In the genomic region with DNA sequence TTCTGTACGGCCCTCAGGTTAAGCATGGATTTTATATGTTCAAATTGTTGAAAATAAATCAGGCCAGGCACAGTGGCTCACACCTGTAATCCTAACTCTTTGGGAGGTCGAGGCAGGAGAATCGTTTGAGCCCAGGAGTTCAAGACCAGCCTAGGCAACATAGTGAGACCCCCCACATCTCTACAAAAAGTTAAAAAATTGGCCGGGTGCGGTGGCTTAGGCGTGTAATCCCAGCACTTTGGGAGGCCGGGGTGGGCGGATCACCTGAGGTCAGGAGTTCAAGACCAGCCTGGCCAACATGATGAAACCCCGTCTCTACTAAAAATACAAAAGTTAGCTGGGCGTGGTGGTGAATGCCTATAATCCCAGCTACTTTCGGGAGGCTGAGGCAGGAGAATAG, we compare ENCODE assay signal across 15 cellular contexts. TPM values are rescaled to one million over a fixed set of nuclear protein-coding genes. Genes with fewer than 3 reads are reported as not detected.
"Had no signal": no experiment of that assay in that cellular context is flagged by ENCODE, and none has a peak within 500 bp of the region (broad histone marks: within the 10 kb centered on the region; RNA-seq: fewer than 3 reads in every experiment).

No MANE protein-coding gene starts in this region.

RNA-seq across cellular contexts. Expression of a gene that starts 18.8 kb away (rescaled TPM):
- total RNA-seq: stomach, subcutaneous adipose tissue, suprapubic skin, temporal lobe, thoracic aorta, thyroid gland, tibial nerve, transverse colon, upper lobe of left lung, upper lobe of right lung, ureter, urinary bladder, vagina had no signal
- polyA plus RNA-seq: stomach, thymus, urinary bladder had no signal

RNA-seq across cellular contexts. Expression of a gene that starts 44.0 kb away (rescaled TPM):
- total RNA-seq: stomach, subcutaneous adipose tissue, suprapubic skin, temporal lobe, thoracic aorta, thyroid gland, tibial nerve, transverse colon, upper lobe of left lung, upper lobe of right lung, ureter, urinary bladder, uterus, vagina had no signal
- polyA plus RNA-seq: stomach, thymus, urinary bladder had no signal
